In the genomic region with DNA sequence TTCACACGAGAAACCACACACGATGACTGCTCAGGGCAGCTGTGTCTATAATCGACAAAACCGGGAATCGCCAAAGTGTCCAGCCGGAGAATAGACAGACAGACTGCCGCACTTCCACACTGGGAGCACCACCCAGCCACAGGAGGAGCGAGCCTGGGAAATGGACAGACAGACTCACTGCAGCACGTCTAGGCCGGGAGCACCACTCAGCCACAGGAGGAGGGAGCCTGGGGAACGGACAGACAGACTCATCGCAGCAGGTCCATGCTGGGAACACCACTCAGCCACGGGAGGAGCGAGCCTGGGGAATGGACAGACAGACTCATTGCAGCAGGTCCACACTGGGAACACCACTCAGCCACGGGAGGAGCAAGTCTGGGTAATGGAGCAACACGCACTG, we compare ENCODE assay signal across 20 cellular contexts.
"Had no signal": no experiment of that assay in that cellular context is flagged by ENCODE, and none has a peak within 500 bp of the region (broad histone marks: within the 10 kb centered on the region; RNA-seq: fewer than 3 reads in every experiment).

No MANE protein-coding gene starts in this region.

- H3K4me3 Mint-ChIP-seq: activated CD4-positive, alpha-beta T cell treated with anti-CD3 and anti-CD28 coated beads, Interleukin-2, amount 10 ng/mL, durations not matched to agents 7 days and 5 days; activated CD8-positive, alpha-beta T cell treated with anti-CD3 and anti-CD28 coated beads for 36 hours; activated naive CD8-positive, alpha-beta T cell; naive thymus-derived CD8-positive, alpha-beta T cell; T-helper 2 cell treated with Interferon-gamma antibody and Interleukin-4, amounts not matched to agents 5 μg/mL and 100 μg/mL, for 36 hours had no signal

- H3K27me3 Mint-ChIP-seq: activated CD4-positive, alpha-beta T cell treated with anti-CD3 and anti-CD28 coated beads, Interleukin-2, amount 10 ng/mL, durations not matched to agents 7 days and 5 days; activated CD8-positive, alpha-beta T cell treated with anti-CD3 and anti-CD28 coated beads for 36 hours; activated naive CD8-positive, alpha-beta T cell had no signal

- H3K4me1 Mint-ChIP-seq: activated CD4-positive, alpha-beta T cell treated with anti-CD3 and anti-CD28 coated beads, Interleukin-2, amount 10 ng/mL, durations not matched to agents 7 days and 5 days had no signal

- DNase-seq: activated CD4-positive, alpha-beta T cell treated with anti-CD3 and anti-CD28 coated beads, Interleukin-2, amount 10 ng/mL, durations not matched to agents 7 days and 5 days; activated CD4-positive, CD25-positive, alpha-beta regulatory T cell treated with anti-CD3 and anti-CD28 coated beads, Interleukin-2, amount 50 U/mL, for 72 hours; activated CD8-positive, alpha-beta T cell treated with anti-CD3 and anti-CD28 coated beads for 36 hours; activated naive CD4-positive, alpha-beta T cell; activated T-cell treated with anti-CD3 and anti-CD28 coated beads, Interleukin-2, amount 50 U/mL, for 1 hour; foreskin fibroblast; kidney glomerular epithelial cell; left lung; naive thymus-derived CD8-positive, alpha-beta T cell; retina; spleen; stimulated activated CD4-positive, alpha-beta T cell treated with anti-CD3 and anti-CD28 coated beads, Interleukin-4, amount 100 ng/mL, for 1 hour; stimulated activated naive CD4-positive, alpha-beta T cell treated with Interleukin-2 at 50 U/mL for 16 hours; WERI-Rb-1 had no signal

- H3K27ac Mint-ChIP-seq: activated CD4-positive, alpha-beta T cell treated with anti-CD3 and anti-CD28 coated beads, Interleukin-2, amount 10 ng/mL, durations not matched to agents 7 days and 5 days; activated CD8-positive, alpha-beta T cell treated with anti-CD3 and anti-CD28 coated beads for 36 hours; activated naive CD8-positive, alpha-beta T cell; progenitor cell of endocrine pancreas; T-helper 2 cell treated with Interferon-gamma antibody and Interleukin-4, amounts not matched to agents 5 μg/mL and 100 μg/mL, for 36 hours had no signal

- H3K9me3 ChIP-seq: thoracic aorta had no signal

- H3K36me3 Mint-ChIP-seq: activated naive CD8-positive, alpha-beta T cell; naive thymus-derived CD8-positive, alpha-beta T cell had no signal

- H3K9me3 Mint-ChIP-seq: activated CD4-positive, alpha-beta T cell treated with anti-CD3 and anti-CD28 coated beads, Interleukin-2, amount 10 ng/mL, durations not matched to agents 7 days and 5 days; activated CD8-positive, alpha-beta T cell treated with anti-CD3 and anti-CD28 coated beads for 36 hours; T-helper 2 cell treated with Interferon-gamma antibody and Interleukin-4, amounts not matched to agents 5 μg/mL and 100 μg/mL, for 36 hours had no signal

- H3K36me3 ChIP-seq: breast epithelium, left lung, spleen, thoracic aorta, WERI-Rb-1 had no signal

- H3K4me3 ChIP-seq: breast epithelium, left lung, lung, spleen, thoracic aorta had no signal

- H3K4me1 ChIP-seq: breast epithelium, left lung, spleen had no signal

- H3K27ac ChIP-seq: breast epithelium, left lung, spleen, thoracic aorta, WERI-Rb-1 had no signal

- ATAC-seq: activated CD8-positive, alpha-beta T cell treated with anti-CD3 and anti-CD28 coated beads for 36 hours; left lung; naive thymus-derived CD8-positive, alpha-beta T cell had no signal
